ENCODE assay signal across 1 cellular context in genomic region chr16:12754824-12755543, GRCh38.
A peak's percentile ranks its signal among the peaks of the same experiment; 100 is the strongest.
TF ChIP-seq lines count a peak whose summit lies in the region.

No MANE protein-coding gene starts in this region.

TF ChIP-seq in HepG2, 621 proteins besides CTCF, POLR2A, EP300 and RAD21 (continued from another document):
- TF ChIP-seq REST (IDR thresholded peaks at IDR 0.05; ENCODE audit: borderline replicate concordance in 1 of 2, low read depth in 1 of 2, low read length in 2 of 2) (no peak), ZNF567 (CRISPR knock-in tag; IDR thresholded peaks at IDR 0.05; ENCODE audit: borderline replicate concordance) (0 out of 2 replicates have a peak, but pooled peaks have one; percentile 63), ZBTB25 (CRISPR knock-in tag; IDR thresholded peaks at IDR 0.05) (0 out of 2 replicates have a peak, but pooled peaks have one; percentile 10), CEBPB (IDR thresholded peaks at IDR 0.05; ENCODE audit: borderline replicate concordance, low read depth, low read length) (peak; percentile 55; the same call in 1 of the 2 replicates), AGO1 (IDR thresholded peaks at IDR 0.05; ENCODE audit: low read depth, low read length, poor library complexity, severe bottlenecking) (no peak), KDM5A (IDR thresholded peaks at IDR 0.05; ENCODE audit: borderline replicate concordance, low read length) (no peak), IKZF1 (IDR thresholded peaks at IDR 0.05) (no peak), ZSCAN12 (CRISPR knock-in tag; IDR thresholded peaks at IDR 0.05) (no peak)
